Comparison of ENCODE assay signal across 8 cellular contexts in genomic region chr4:73068496-73069337, GRCh38. TPM values are rescaled to one million over a fixed set of nuclear protein-coding genes. Genes with fewer than 3 reads are reported as not detected.
A peak's percentile ranks its signal among the peaks of the same experiment; 100 is the strongest.
DNase-seq lines count a peak whose midpoint lies in the region; ATAC-seq and TF ChIP-seq lines count a peak whose summit lies in the region.

No MANE protein-coding gene starts in this region.

- no peaks in the 10 kb centered on the region for H3K9me3 Mint-ChIP-seq in endodermal cell

- TF ChIP-seq EP300 in Ishikawa (IDR thresholded peaks at IDR 0.05; ENCODE audit: borderline replicate concordance) = no peak

- H3K36me3 ChIP-seq in endodermal cell (ENCODE audit: control insufficient read depth, insufficient read depth, low read length) = peaks cover 22% of the 10 kb centered on the region
- H3K36me3 ChIP-seq in mucosa of stomach (ENCODE audit: control insufficient read depth, insufficient read depth, low read length) = no peaks in the 10 kb centered on the region

- H3K4me3 Mint-ChIP-seq in endodermal cell = peak overlapping the region; percentile 85

- H3K27ac Mint-ChIP-seq in endodermal cell = peak overlapping the region; percentile 99

- ATAC-seq in GM21390 (IDR thresholded peaks at IDR 0.05; ENCODE audit: unreplicated experiment) (peak; percentile 6), omental fat pad (ENCODE audit: low FRiP score) (no peak)

- TF ChIP-seq RAD21 in Ishikawa (IDR thresholded peaks at IDR 0.05; ENCODE audit: low read depth) = no peak

- H3K9ac ChIP-seq in endodermal cell (ENCODE audit: extremely low read depth, low read length, poor library complexity, severe bottlenecking) (peak overlapping the region; percentile 85), mucosa of stomach (ENCODE audit: low read length) (peak overlapping the region; percentile 84)

- peaks cover 21% of the 10 kb centered on the region for H3K4me1 Mint-ChIP-seq in endodermal cell

- H3K9me3 ChIP-seq in endodermal cell (ENCODE audit: control insufficient read depth, low read length) (no peaks in the 10 kb centered on the region), mucosa of stomach (ENCODE audit: control insufficient read depth, low read length) (no peaks in the 10 kb centered on the region)

- no peaks in the 10 kb centered on the region for H3K27me3 Mint-ChIP-seq in endodermal cell (ENCODE audit: insufficient read depth)

- no peaks in the 10 kb centered on the region for H3K27me3 ChIP-seq in endodermal cell (ENCODE audit: control insufficient read depth, insufficient read depth, low read length, poor library complexity, severe bottlenecking)
- no peaks in the 10 kb centered on the region for H3K27me3 ChIP-seq in mucosa of stomach (ENCODE audit: control insufficient read depth, insufficient read depth, low read length)

- peak; percentile 57 for DNase-seq in DMS53 treated with DMSO at 0.1 percent for 48 hours (lab: John Stamatoyannopoulos, UW; ENCODE audit: unreplicated experiment)
- DNase-seq in SKM-1 (lab: John Stamatoyannopoulos, UW; ENCODE audit: unreplicated experiment) = peak; percentile 40
- peak; percentile 54 for DNase-seq in endodermal cell
- no peak for DNase-seq in omental fat pad (ENCODE audit: low spot score)
- no peak for DNase-seq in NCI-H128 (lab: John Stamatoyannopoulos, UW; ENCODE audit: unreplicated experiment)

- TF ChIP-seq CTCF in endodermal cell (conservative IDR thresholded peaks at IDR 0.05) = no peak
- no peak for TF ChIP-seq CTCF in omental fat pad (IDR thresholded peaks at IDR 0.05)

- peak overlapping the region; percentile 93 for H3K27ac ChIP-seq in endodermal cell (ENCODE audit: low read depth, low read length)

- 2 to 3% methylated on average over 25 to 27 of the region's 27 CpGs for WGBS in endodermal cell (ENCODE audit: insufficient coverage in 1 of 2, insufficient read length in 1 of 2), 2 experiments

- H3K4me1 ChIP-seq in endodermal cell (ENCODE audit: control insufficient read depth, insufficient read depth, low read length) = peaks cover 2% of the 10 kb centered on the region
- peaks cover 4% of the 10 kb centered on the region for H3K4me1 ChIP-seq in mucosa of stomach (ENCODE audit: control insufficient read depth, insufficient read depth, low read length)

- peaks cover 11% of the 10 kb centered on the region for H3K36me3 Mint-ChIP-seq in endodermal cell (ENCODE audit: low read depth)

- H3K4me3 ChIP-seq in endodermal cell (ENCODE audit: low read length) (peak overlapping the region; percentile 91), mucosa of stomach (ENCODE audit: low read length) (peak overlapping the region; percentile 71)

TF ChIP-seq in Ishikawa, 13 proteins besides CTCF, POLR2A, EP300 and RAD21:
- TF ChIP-seq CREB1 (IDR thresholded peaks at IDR 0.05; ENCODE audit: low read depth) (no peak), EGR1 (IDR thresholded peaks at IDR 0.05) (no peak)
- TF ChIP-seq, protein P1, sequence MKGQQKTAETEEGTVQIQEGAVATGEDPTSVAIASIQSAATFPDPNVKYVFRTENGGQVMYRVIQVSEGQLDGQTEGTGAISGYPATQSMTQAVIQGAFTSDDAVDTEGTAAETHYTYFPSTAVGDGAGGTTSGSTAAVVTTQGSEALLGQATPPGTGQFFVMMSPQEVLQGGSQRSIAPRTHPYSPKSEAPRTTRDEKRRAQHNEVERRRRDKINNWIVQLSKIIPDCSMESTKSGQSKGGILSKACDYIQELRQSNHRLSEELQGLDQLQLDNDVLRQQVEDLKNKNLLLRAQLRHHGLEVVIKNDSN (IDR thresholded peaks at IDR 0.05) = no peak
- TF ChIP-seq, protein P2, sequence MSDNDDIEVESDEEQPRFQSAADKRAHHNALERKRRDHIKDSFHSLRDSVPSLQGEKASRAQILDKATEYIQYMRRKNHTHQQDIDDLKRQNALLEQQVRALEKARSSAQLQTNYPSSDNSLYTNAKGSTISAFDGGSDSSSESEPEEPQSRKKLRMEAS (IDR thresholded peaks at IDR 0.05) = peak; percentile 41; the same call in 1 of the 2 replicates

RNA-seq across cellular contexts. Expression of gene COX18, which starts 0.8 kb away (rescaled TPM):
- total RNA-seq in endodermal cell = 10 to 100 TPM; 14.1 to 15.0 TPM
- polyA plus RNA-seq in endodermal cell (2013, experiment 1 of 2) = 18.6 TPM
- polyA plus RNA-seq in endodermal cell (2013, experiment 2 of 2) = 18.3 TPM
- 10 to 100 TPM; 13.1 to 18.3 (median 15.7) TPM for total RNA-seq in omental fat pad

Comparison
In these comparisons a context has a peak if more than half of its experiments do, and no peak if none do; other contexts are left out.
1. DNase-seq: peak in DMS53 treated with DMSO at 0.1 percent for 48 hours (single experiment), SKM-1 (single experiment) and endodermal cell (single experiment); none in omental fat pad (single experiment) and NCI-H128 (single experiment).